1 cellular context compared by ENCODE assay signal in the genomic region with DNA sequence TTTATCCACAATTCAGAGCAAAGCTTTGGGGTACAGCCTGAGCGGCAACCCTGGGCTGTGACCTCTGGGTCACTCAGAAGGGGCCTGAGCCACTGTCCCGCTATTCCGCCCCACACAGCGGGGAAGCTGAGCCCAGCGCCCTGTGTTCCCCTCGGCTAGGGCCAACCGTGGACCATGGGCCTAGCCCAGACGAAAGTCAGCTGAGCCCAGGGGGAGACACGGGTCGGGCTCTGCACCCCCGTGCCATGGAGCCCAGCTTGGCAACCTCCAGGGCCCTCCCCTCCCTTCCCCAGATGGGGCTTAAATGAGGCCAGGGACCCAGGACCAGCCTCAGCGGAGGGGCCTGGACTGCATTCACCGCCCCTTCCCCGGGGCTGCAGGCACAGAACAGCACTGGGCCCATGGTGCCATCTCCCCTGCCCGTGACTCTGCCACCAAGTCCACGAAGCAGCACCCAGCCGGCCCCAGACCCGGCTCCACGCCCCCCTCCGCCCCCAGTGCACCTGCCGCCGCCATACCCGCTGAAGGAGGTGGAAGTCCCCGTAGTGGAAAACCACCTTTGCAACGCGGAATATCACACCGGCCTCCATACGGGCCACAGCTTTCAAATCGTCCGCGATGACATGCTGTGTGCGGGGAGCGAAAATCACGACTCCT.
TF ChIP-seq lines count a peak whose summit lies in the region.

No MANE protein-coding gene starts in this region.

TF ChIP-seq in SK-N-SH, 30 proteins besides CTCF, POLR2A, EP300 and RAD21 (continued from another document):
- TF ChIP-seq, protein P1, sequence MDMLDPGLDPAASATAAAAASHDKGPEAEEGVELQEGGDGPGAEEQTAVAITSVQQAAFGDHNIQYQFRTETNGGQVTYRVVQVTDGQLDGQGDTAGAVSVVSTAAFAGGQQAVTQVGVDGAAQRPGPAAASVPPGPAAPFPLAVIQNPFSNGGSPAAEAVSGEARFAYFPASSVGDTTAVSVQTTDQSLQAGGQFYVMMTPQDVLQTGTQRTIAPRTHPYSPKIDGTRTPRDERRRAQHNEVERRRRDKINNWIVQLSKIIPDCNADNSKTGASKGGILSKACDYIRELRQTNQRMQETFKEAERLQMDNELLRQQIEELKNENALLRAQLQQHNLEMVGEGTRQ (IDR thresholded peaks at IDR 0.05; ENCODE audit: borderline replicate concordance, low read depth, low read length): no peak
- no peak for TF ChIP-seq JUND (IDR thresholded peaks at IDR 0.05)
- no peak for TF ChIP-seq MXI1 (IDR thresholded peaks at IDR 0.05; ENCODE audit: low read depth, low read length)
- TF ChIP-seq FOSL2 (IDR thresholded peaks at IDR 0.05; ENCODE audit: borderline replicate concordance, low read depth): no peak
- no peak for TF ChIP-seq TEAD4 (IDR thresholded peaks at IDR 0.05; ENCODE audit: borderline replicate concordance, insufficient read depth)
- TF ChIP-seq RFX5 (IDR thresholded peaks at IDR 0.05; ENCODE audit: low read length): no peak
- no peak for TF ChIP-seq ELF1 (IDR thresholded peaks at IDR 0.05)
TF ChIP-seq in SK-N-SH: peak in this region for 0.
